ENCODE assay signal across 10 cellular contexts in genomic region chr5:69136296-69136695, GRCh38. TPM values are rescaled to one million over a fixed set of nuclear protein-coding genes. Genes with fewer than 3 reads are reported as not detected.
DNase-seq lines count a peak whose midpoint lies in the region; ATAC-seq and TF ChIP-seq lines count a peak whose summit lies in the region.
"Had no signal": no experiment of that assay in that cellular context is flagged by ENCODE, and none has a peak within 500 bp of the region (broad histone marks: within the 10 kb centered on the region; RNA-seq: fewer than 3 reads in every experiment).

No MANE protein-coding gene starts in this region.

- peak; percentile 84 for ATAC-seq in GM19023 (IDR thresholded peaks at IDR 0.05; ENCODE audit: unreplicated experiment)
- peak; percentile 93 for ATAC-seq in HG02678 (IDR thresholded peaks at IDR 0.05; ENCODE audit: unreplicated experiment)
- no peak for ATAC-seq in aorta (ENCODE audit: low FRiP score)

- H3K27me3 ChIP-seq in Karpas-422 (ENCODE audit: low read length) (no peaks in the 10 kb centered on the region), aorta (ENCODE audit: control insufficient read depth in 1 of 2, insufficient read depth in 2 of 2, low read length in 1 of 2) (no peaks in the 10 kb centered on the region)

- no peaks in the 10 kb centered on the region for H3K9me2 ChIP-seq in Karpas-422 (replicated peaks; ENCODE audit: insufficient read depth, low read length)

- no peak overlapping the region for H3K9ac ChIP-seq in Karpas-422 (ENCODE audit: low read length)

- intact Hi-C loops in aorta (cut with DNase I) = no loop called here

- H3K27me3 Mint-ChIP-seq in chondrocyte (ENCODE audit: low read depth) (no peaks in the 10 kb centered on the region), HFFc6 (ENCODE audit: insufficient read depth) (peaks cover 1% of the 10 kb centered on the region; the same call in 1 of the 2 replicates)
- H3K27me3 Mint-ChIP-seq: progenitor cell of endocrine pancreas had no signal

- H2AFZ ChIP-seq in Karpas-422 (ENCODE audit: low read length) = peak overlapping the region; percentile 82; the same call in 1 of the 2 replicates

- H3K9me3 ChIP-seq in Karpas-422 (ENCODE audit: low read length) = no peaks in the 10 kb centered on the region
- no peaks in the 10 kb centered on the region for H3K9me3 ChIP-seq in aorta (ENCODE audit: control insufficient read depth, low read length)

- H3K36me3 Mint-ChIP-seq in chondrocyte (ENCODE audit: low read depth) (peaks cover 13% of the 10 kb centered on the region), HFFc6 (ENCODE audit: low read depth) (peaks cover 22% of the 10 kb centered on the region)

- H3K4me3 ChIP-seq in Karpas-422 (ENCODE audit: low read length) (peak overlapping the region; percentile 7), skeletal muscle cell (ENCODE audit: low read depth, low read length) (no peak overlapping the region), aorta (ENCODE audit: low read length in 2 of 2) (no peak overlapping the region)

- TF ChIP-seq CTCF in chondrocyte (IDR thresholded peaks at IDR 0.05) (no peak), HFFc6 (IDR thresholded peaks at IDR 0.05) (no peak)

- H3K27ac ChIP-seq in Karpas-422 (ENCODE audit: low read length) (peak overlapping the region; percentile 78), aorta (ENCODE audit: low read depth in 1 of 2, low read length in 2 of 2) (no peak overlapping the region)

- H3K4me1 ChIP-seq in Karpas-422 (ENCODE audit: low read length) = peaks cover 18% of the 10 kb centered on the region
- H3K4me1 ChIP-seq in aorta (ENCODE audit: control insufficient read depth in 1 of 2, insufficient read depth in 2 of 2, low read length in 2 of 2) = no peaks in the 10 kb centered on the region

- no peaks in the 10 kb centered on the region for H3K36me3 ChIP-seq in Karpas-422 (ENCODE audit: insufficient read depth, low read length)
- H3K36me3 ChIP-seq in aorta (ENCODE audit: control insufficient read depth in 1 of 2, insufficient read depth in 2 of 2, low read length in 1 of 2) = peaks cover 2 to 5% of the 10 kb centered on the region in 2 donors

- WGBS in aorta, 2 donors = 77 to 83% methylated on average over 4 of the region's 4 CpGs

- H3K4me3 Mint-ChIP-seq in chondrocyte (ENCODE audit: unreplicated experiment) = no peak overlapping the region
- H3K4me3 Mint-ChIP-seq in HFFc6 = no peak overlapping the region

- no peak overlapping the region for H3K27ac Mint-ChIP-seq in chondrocyte (ENCODE audit: unreplicated experiment)
- no peak overlapping the region for H3K27ac Mint-ChIP-seq in HFFc6

- H3K9me3 Mint-ChIP-seq in chondrocyte (ENCODE audit: low read depth) (peaks cover 15% of the 10 kb centered on the region), HFFc6 (peaks cover 10% of the 10 kb centered on the region)

- H3K4me1 Mint-ChIP-seq in chondrocyte (ENCODE audit: low read depth) (peaks cover 15% of the 10 kb centered on the region), HFFc6 (ENCODE audit: low read depth) (no peaks in the 10 kb centered on the region)

- H3K4me2 ChIP-seq in Karpas-422 (ENCODE audit: low read depth, low read length, poor library complexity, severe bottlenecking) = peak overlapping the region; percentile 55

- DNase-seq in Karpas-422 = peak; percentile 65
- DNase-seq in skeletal muscle cell (ENCODE audit: low read depth) = peak; percentile 1
- DNase-seq in aorta = no peak
- no peak for DNase-seq in chondrocyte (ENCODE audit: low spot score)
- no peak for DNase-seq in HFFc6
- no peak for DNase-seq in DMS 273 (lab: John Stamatoyannopoulos, UW; ENCODE audit: unreplicated experiment)
- DNase-seq: NCI-H187 treated with DMSO at 0.1 percent for 48 hours had no signal

- no peaks in the 10 kb centered on the region for H3K79me2 ChIP-seq in Karpas-422 (ENCODE audit: low read length)

- no peaks in the 10 kb centered on the region for H4K20me1 ChIP-seq in Karpas-422 (ENCODE audit: insufficient read depth, low read depth, low read length)

RNA-seq across cellular contexts. Expression of gene CCNB1, which starts 30.7 kb away (rescaled TPM):
- 58.5 and 96.4 TPM in 2 replicates for total RNA-seq in Karpas-422 (2014; rRNA removed; shearing (Covaris generic); ENCODE audit: low replicate concordance)
- 1 to 10 TPM; 1.5 to 4.6 TPM for total RNA-seq in aorta
- polyA plus RNA-seq in aorta = 1 to 10 TPM; 1.6 to 2.0 TPM
- 18.9 to 34.5 TPM (median 29.5 TPM) in 3 replicates for total RNA-seq in chondrocyte
- total RNA-seq in HFFc6 (2021; fragmentation: NEBNext Ultra II Directional; extraction: Animal tissue kit (Norgen Biotek cat#: 25700)) = 100 to 1,000 TPM in 5 of 6 experiments, 10 to 100 TPM in 1; 89.8 to 199 (median 169) TPM

RNA-seq across cellular contexts. Expression of gene SLC30A5, which starts 42.5 kb away (rescaled TPM):
- 25.7 and 66.1 TPM in 2 replicates for total RNA-seq in Karpas-422 (2014; rRNA removed; shearing (Covaris generic); ENCODE audit: low replicate concordance)
- total RNA-seq in aorta (10 to 100 TPM; 42.8 to 43.9 TPM), chondrocyte (72.7 to 97.1 TPM (median 75.1 TPM) in 3 replicates)
- 10 to 100 TPM; 23.5 to 30.1 TPM for polyA plus RNA-seq in aorta
- 10 to 100 TPM; 55.9 to 80.7 (median 71.7) TPM for total RNA-seq in HFFc6 (2021; fragmentation: NEBNext Ultra II Directional; extraction: Animal tissue kit (Norgen Biotek cat#: 25700))

RNA-seq across cellular contexts. Expression of gene CENPH, which starts 53.1 kb away (rescaled TPM):
- 34.1 and 37.0 TPM in 2 replicates for total RNA-seq in Karpas-422 (2014; rRNA removed; shearing (Covaris generic); ENCODE audit: low replicate concordance)
- total RNA-seq in aorta (1 to 10 TPM; 2.2 to 2.3 TPM), chondrocyte (4.5 to 9.2 TPM (median 4.7 TPM) in 3 replicates)
- 1 to 10 TPM in 1 of 2 donors, under 1 TPM in 1; 0.38 to 3.3 TPM for polyA plus RNA-seq in aorta
- total RNA-seq in HFFc6 (2021; fragmentation: NEBNext Ultra II Directional; extraction: Animal tissue kit (Norgen Biotek cat#: 25700)) = 10 to 100 TPM; 10.7 to 21.0 (median 20.1) TPM

Comparison
In these comparisons a context has a peak if more than half of its experiments do, and no peak if none do; other contexts are left out.
1. DNase-seq: peak in Karpas-422 (single experiment) and skeletal muscle cell (single experiment); none in aorta (0 of 2), chondrocyte (single experiment), HFFc6 (single experiment) and DMS 273 (single experiment).